21 cellular contexts compared by ENCODE assay signal in genomic region chr18:49565101-49565500, GRCh38. TPM values are rescaled to one million over a fixed set of nuclear protein-coding genes. Genes with fewer than 3 reads are reported as not detected.
"Had no signal": no experiment of that assay in that cellular context is flagged by ENCODE, and none has a peak within 500 bp of the region (broad histone marks: within the 10 kb centered on the region; RNA-seq: fewer than 3 reads in every experiment).

No MANE protein-coding gene starts in this region.

- H3K36me3 Mint-ChIP-seq: activated naive CD8-positive, alpha-beta T cell; memory B cell had no signal

- ATAC-seq: activated T-cell treated with anti-CD3 and anti-CD28 coated beads, Interleukin-2, amount 50 U/mL, for 72 hours; sciatic nerve had no signal

- H3K27me3 ChIP-seq: body of pancreas, testis had no signal

- H3K9me3 ChIP-seq: body of pancreas, heart right ventricle, left ventricle myocardium inferior, psoas muscle, stomach, testis had no signal

- H3K27ac ChIP-seq: body of pancreas, heart right ventricle, left ventricle myocardium inferior, psoas muscle, stomach, testis had no signal

- H3K27ac Mint-ChIP-seq: activated CD4-positive, alpha-beta T cell treated with anti-CD3 and anti-CD28 coated beads, Interleukin-2, amount 10 ng/mL, durations not matched to agents 7 days and 5 days; activated naive CD8-positive, alpha-beta T cell; activated T-cell treated with anti-CD3 and anti-CD28 coated beads, Interleukin-2, amount 50 U/mL, for 72 hours; memory B cell; T-helper 2 cell treated with Interferon-gamma antibody and Interleukin-4, amounts not matched to agents 5 μg/mL and 100 μg/mL, for 36 hours had no signal

- H3K4me3 Mint-ChIP-seq: activated CD4-positive, alpha-beta T cell treated with anti-CD3 and anti-CD28 coated beads, Interleukin-2, amount 10 ng/mL, durations not matched to agents 7 days and 5 days; activated naive CD8-positive, alpha-beta T cell; activated T-cell treated with anti-CD3 and anti-CD28 coated beads, Interleukin-2, amount 50 U/mL, for 72 hours; central memory CD8-positive, alpha-beta T cell; memory B cell; T-helper 2 cell treated with Interferon-gamma antibody and Interleukin-4, amounts not matched to agents 5 μg/mL and 100 μg/mL, for 36 hours had no signal

- H3K36me3 ChIP-seq: left ventricle myocardium inferior had no signal

- H3K9me3 Mint-ChIP-seq: activated CD4-positive, alpha-beta T cell treated with anti-CD3 and anti-CD28 coated beads, Interleukin-2, amount 10 ng/mL, durations not matched to agents 7 days and 5 days; activated T-cell treated with anti-CD3 and anti-CD28 coated beads, Interleukin-2, amount 50 U/mL, for 72 hours; central memory CD8-positive, alpha-beta T cell; memory B cell; T-helper 2 cell treated with Interferon-gamma antibody and Interleukin-4, amounts not matched to agents 5 μg/mL and 100 μg/mL, for 36 hours had no signal

- DNase-seq: activated CD4-positive, alpha-beta T cell treated with anti-CD3 and anti-CD28 coated beads, Interleukin-2, amount 10 ng/mL, durations not matched to agents 7 days and 5 days; activated CD8-positive, alpha-beta memory T cell treated with anti-CD3 and anti-CD28 coated beads, Interleukin-2, amount 50 U/mL, for 48 hours; activated gamma-delta T cell; activated T-cell treated with anti-CD3 and anti-CD28 coated beads, Interleukin-2, amount 50 U/mL, for 72 hours; amniotic stem cell; cortex of kidney; effector CD4-positive, alpha-beta T cell; psoas muscle; stimulated activated CD4-positive, alpha-beta T cell treated with anti-CD3 and anti-CD28 coated beads, Interleukin-1b, Interleukin-23, amount 100 ng/mL, for 48 hours; SW 1271 had no signal

- H3K4me3 ChIP-seq: body of pancreas, heart right ventricle, left ventricle myocardium inferior, psoas muscle, stomach, testis had no signal

RNA-seq across cellular contexts. Expression of gene LIPG, which starts 3.2 kb away (rescaled TPM):
- total RNA-seq: left ventricle myocardium inferior, osteocyte had no signal
